1 cellular context compared by ENCODE assay signal in genomic region chr7:11529382-11529781, GRCh38.
TF ChIP-seq lines count a peak whose summit lies in the region.

No MANE protein-coding gene starts in this region.

TF ChIP-seq in GM23338, 12 proteins besides CTCF, POLR2A, EP300 and RAD21 (continued from another document):
- TF ChIP-seq ZNF462 (CRISPR knock-in tag; IDR thresholded peaks at IDR 0.05), result no peak
- no peak for TF ChIP-seq EZH2 (IDR thresholded peaks at IDR 0.05; ENCODE audit: low read depth, unreplicated experiment)
